In the genomic region with DNA sequence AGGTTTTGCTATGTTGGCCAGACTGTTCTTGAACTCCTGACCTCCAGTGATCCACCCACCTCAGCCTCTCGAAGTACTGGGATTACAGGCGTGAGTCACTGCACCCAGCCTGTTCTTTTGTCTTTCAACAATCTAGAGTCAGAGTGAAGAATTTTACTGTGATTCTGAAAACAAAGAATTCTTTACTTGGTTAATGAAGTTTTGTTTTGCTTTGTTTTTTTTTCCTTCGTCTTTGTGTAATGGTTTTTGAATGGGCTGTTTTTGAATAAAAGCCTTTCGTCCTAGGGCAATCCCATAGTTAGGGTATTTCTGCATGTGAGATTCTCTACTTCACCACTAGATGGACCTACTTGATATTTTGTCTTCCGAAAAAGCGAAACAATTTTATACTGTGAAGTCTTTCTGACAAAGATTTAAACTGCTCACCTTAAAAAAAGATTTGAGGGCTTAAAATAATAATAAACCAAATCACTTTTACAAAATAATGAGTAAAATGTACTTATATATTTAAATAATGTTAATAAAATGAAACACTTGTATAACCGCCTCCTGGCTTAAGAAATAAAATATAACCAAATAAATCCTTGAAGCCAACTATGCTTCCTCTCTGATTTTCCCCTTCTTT, we compare ENCODE assay signal across 7 cellular contexts. TPM values are rescaled to one million over a fixed set of nuclear protein-coding genes. Genes with fewer than 3 reads are reported as not detected.
DNase-seq lines count a peak whose midpoint lies in the region; ATAC-seq, FAIRE-seq and TF ChIP-seq lines count a peak whose summit lies in the region.

No MANE protein-coding gene starts in this region.

- no peak for TF ChIP-seq POLR2A in transverse colon (IDR thresholded peaks at IDR 0.05)

- H3K4me1 ChIP-seq in kidney (ENCODE audit: control insufficient read depth in 1 of 2, insufficient read depth in 1 of 2, low read depth in 1 of 2, low read length in 2 of 2), result no peaks in the 10 kb centered on the region
- peaks cover 0 to 4% (median 2%) of the 10 kb centered on the region in 4 donors for H3K4me1 ChIP-seq in transverse colon

- peak; percentile 99 for FAIRE-seq in kidney (lab: Jason Lieb, UNC)

- H3K27ac ChIP-seq in kidney (ENCODE audit: low read depth in 2 of 2, low read length in 2 of 2) (no peak overlapping the region), transverse colon (no peak overlapping the region)

- DNase-seq in DMS114 treated with DMSO at 0.1 percent for 48 hours (lab: John Stamatoyannopoulos, UW; ENCODE audit: unreplicated experiment) (peak; percentile 7), NCI-H446 treated with DMSO at 0.1 percent for 48 hours (lab: John Stamatoyannopoulos, UW) (peak; percentile 24), T47D (ENCODE audit: low read depth in 1 of 2, low spot score in 1 of 2) (peak; percentile 77 to 78), kidney (no peak), transverse colon (no peak)

- no peaks in the 10 kb centered on the region for H3K36me3 ChIP-seq in kidney (ENCODE audit: control insufficient read depth in 1 of 2, insufficient read depth in 2 of 2, low read length in 2 of 2)
- H3K36me3 ChIP-seq in transverse colon, result no peaks in the 10 kb centered on the region

- no peak overlapping the region for H3K4me3 ChIP-seq in kidney (ENCODE audit: low read length in 2 of 2)
- H3K4me3 ChIP-seq in transverse colon, result no peak overlapping the region

- H3K9me3 ChIP-seq in kidney (ENCODE audit: control insufficient read depth in 1 of 2, low read length in 2 of 2) (no peaks in the 10 kb centered on the region), transverse colon (no peaks in the 10 kb centered on the region)

- H3K27me3 ChIP-seq in transverse colon, result peaks cover 5% of the 10 kb centered on the region

- intact Hi-C loops in kidney (cut with DNase I), result no loop called here
- intact Hi-C loops in transverse colon (cut with DNase I; ENCODE audit: low total_unique reads), result loop anchor here (10.0 kb wide), 1 partner anchor 346 kb away; no protein-coding TSS in a partner anchor

- in situ Hi-C loops in T47D (cut with HindIII; ENCODE audit: low pct_unique_long_range_greater_than_20kb, low sequenced_read_pairs) (no loop called here), transverse colon (cut with MboI; ENCODE audit: low pct_ligation_motif_present in 1 of 4, low pct_unique_long_range_greater_than_20kb in 1 of 4, low sequenced_read_pairs in 3 of 4) (loop anchor here in 1 of 4 donors (10.0 kb wide), 1 partner anchor 346 kb away; no protein-coding TSS in a partner anchor)

- no peak overlapping the region for H3K9ac ChIP-seq in kidney (ENCODE audit: low read length in 2 of 2)

- ATAC-seq in GM21447 (IDR thresholded peaks at IDR 0.05; ENCODE audit: unreplicated experiment) (peak; percentile 61), HG03108 (IDR thresholded peaks at IDR 0.05; ENCODE audit: unreplicated experiment) (no peak)

- peak; percentile 56 for TF ChIP-seq CTCF in kidney (IDR thresholded peaks at IDR 0.05; ENCODE audit: borderline replicate concordance, extremely low read depth, insufficient read depth)
- peak; percentile 67 to 83 (median 80) for TF ChIP-seq CTCF in transverse colon (IDR thresholded peaks at IDR 0.05)

- WGBS in transverse colon (ENCODE audit: low coverage in 1 of 2), 2 donors, result 23 to 34% methylated on average over 7 of the region's 7 CpGs

- no peak for TF ChIP-seq EP300 in transverse colon (IDR thresholded peaks at IDR 0.05; ENCODE audit: low read depth)

RNA-seq across cellular contexts. Expression of a gene that starts 43.4 kb away (rescaled TPM):
- total RNA-seq in kidney, result 26.6 TPM
- polyA plus RNA-seq in kidney (ENCODE audit: insufficient read depth, low read depth, low replicate concordance), result 43.3 TPM
- 10 to 100 TPM; 12.9 to 31.5 (median 20.3) TPM for total RNA-seq in transverse colon

Comparison
In these comparisons a context has a peak if more than half of its experiments do, and no peak if none do; other contexts are left out.
1. DNase-seq: peak in DMS114 treated with DMSO at 0.1 percent for 48 hours (single experiment), NCI-H446 treated with DMSO at 0.1 percent for 48 hours (single experiment) and T47D (2 of 2); none in kidney (single experiment) and transverse colon (single experiment).